ENCODE assay signal across 10 cellular contexts in genomic region chr1:239909894-239910293, GRCh38.
DNase-seq lines count a peak whose midpoint lies in the region; ATAC-seq, FAIRE-seq and TF ChIP-seq lines count a peak whose summit lies in the region.
"Had no signal": no experiment of that assay in that cellular context is flagged by ENCODE, and none has a peak within 500 bp of the region (broad histone marks: within the 10 kb centered on the region; RNA-seq: fewer than 3 reads in every experiment).

No MANE protein-coding gene starts in this region.

- no peak for ATAC-seq in CD8-positive, alpha-beta T cell
- ATAC-seq in natural killer cell treated with Interleukin-12 subunit alpha and Interleukin-12 subunit beta and Interleukin-15 and Interleukin-18, amount 100 ng/mL, for 72 hours: no peak
- ATAC-seq in GM19463 (IDR thresholded peaks at IDR 0.05; ENCODE audit: unreplicated experiment): no peak
- ATAC-seq: activated CD4-positive, CD25-positive, alpha-beta regulatory T cell treated with anti-CD3 and anti-CD28 coated beads, Interleukin-2, amount 50 U/mL, for 24 hours had no signal

- no peak overlapping the region for H2AFZ ChIP-seq in fibroblast of lung (ENCODE audit: low read length)

- TF ChIP-seq CTCF in fibroblast of lung (conservative IDR thresholded peaks at IDR 0.05 in 1 of 2, IDR thresholded peaks at IDR 0.05 in 1 of 2; ENCODE audit: low read depth in 1 of 2, low read length in 2 of 2): no peak
- no peak for TF ChIP-seq CTCF in CD8-positive, alpha-beta T cell (IDR thresholded peaks at IDR 0.05)

- FAIRE-seq in HTR-8/SVneo (lab: Jason Lieb, UNC): no peak

- H3K27me3 ChIP-seq in fibroblast of lung (ENCODE audit: control insufficient read depth, insufficient read depth, low read length): no peaks in the 10 kb centered on the region
- no peaks in the 10 kb centered on the region for H3K27me3 ChIP-seq in CD8-positive, alpha-beta T cell (ENCODE audit: insufficient read depth, low read length)
- H3K27me3 ChIP-seq: Peyer's patch had no signal

- H3K27ac ChIP-seq in fibroblast of lung (ENCODE audit: insufficient read depth, low read length): no peak overlapping the region
- H3K27ac ChIP-seq in CD8-positive, alpha-beta T cell (ENCODE audit: low read depth, low read length): no peak overlapping the region

- H3K36me3 ChIP-seq in fibroblast of lung (ENCODE audit: control insufficient read depth, insufficient read depth, low read length): no peaks in the 10 kb centered on the region
- no peaks in the 10 kb centered on the region for H3K36me3 ChIP-seq in CD8-positive, alpha-beta T cell (ENCODE audit: insufficient read depth, low read length)
- H3K36me3 ChIP-seq: Peyer's patch had no signal

- H3K79me2 ChIP-seq in fibroblast of lung (ENCODE audit: control insufficient read depth, insufficient read depth, low read length): no peaks in the 10 kb centered on the region

- H3K4me3 Mint-ChIP-seq in CD8-positive, alpha-beta T cell: no peak overlapping the region
- no peak overlapping the region for H3K4me3 Mint-ChIP-seq in natural killer cell treated with Interleukin-12 subunit alpha and Interleukin-12 subunit beta and Interleukin-15 and Interleukin-18, amount 100 ng/mL, for 72 hours

- CTCF ChIA-PET in CD8-positive, alpha-beta T cell (lab: Charles Lee): interaction anchor here (1.5 kb wide), 1 partner anchor 12 kb away, joined by 4 read pairs; no protein-coding TSS in a partner anchor

- H3K4me3 ChIP-seq in fibroblast of lung (replicated peaks in 1 of 4; ENCODE audit: control extremely low read depth in 1 of 4, insufficient read depth in 1 of 4, low read depth in 3 of 4, low read length in 4 of 4): no peak overlapping the region
- no peak overlapping the region for H3K4me3 ChIP-seq in CD8-positive, alpha-beta T cell (ENCODE audit: low read depth, low read length)
- H3K4me3 ChIP-seq: Peyer's patch had no signal

- no peaks in the 10 kb centered on the region for H3K27me3 Mint-ChIP-seq in CD8-positive, alpha-beta T cell (ENCODE audit: low read depth)
- H3K27me3 Mint-ChIP-seq in natural killer cell treated with Interleukin-12 subunit alpha and Interleukin-12 subunit beta and Interleukin-15 and Interleukin-18, amount 100 ng/mL, for 72 hours: peaks cover 5 to 9% of the 10 kb centered on the region in 2 donors

- no peak overlapping the region for H3K4me2 ChIP-seq in fibroblast of lung (ENCODE audit: extremely low read depth, insufficient read depth, low read length)

- intact Hi-C loops in CD8-positive, alpha-beta T cell (cut with DNase I, micrococcal nuclease): no loop called here

- no peaks in the 10 kb centered on the region for H4K20me1 ChIP-seq in fibroblast of lung (ENCODE audit: control insufficient read depth, extremely low read depth, insufficient read depth, low read length)

- no peaks in the 10 kb centered on the region for H3K4me1 ChIP-seq in fibroblast of lung (ENCODE audit: control insufficient read depth, extremely low read depth, insufficient read depth, low read length)
- H3K4me1 ChIP-seq in CD8-positive, alpha-beta T cell (ENCODE audit: insufficient read depth, low read length): no peaks in the 10 kb centered on the region
- H3K4me1 ChIP-seq: Peyer's patch had no signal

- no peak overlapping the region for H3K27ac Mint-ChIP-seq in CD8-positive, alpha-beta T cell
- H3K27ac Mint-ChIP-seq in natural killer cell treated with Interleukin-12 subunit alpha and Interleukin-12 subunit beta and Interleukin-15 and Interleukin-18, amount 100 ng/mL, for 72 hours: no peak overlapping the region

- DNase-seq in CD1c-positive myeloid dendritic cell (ENCODE audit: extremely low spot score) (peak; percentile 59), NOMO-1 treated with DMSO at 0.1 percent for 48 hours (lab: John Stamatoyannopoulos, UW; ENCODE audit: unreplicated experiment) (peak; percentile 93), fibroblast of lung (ENCODE audit: low read depth in 2 of 2) (peak; percentile 55 to 58), pons (ENCODE audit: low spot score) (peak; percentile 21), HTR-8/SVneo (ENCODE audit: insufficient read length, low spot score) (no peak)
- DNase-seq in CD8-positive, alpha-beta T cell: no peak
- DNase-seq in natural killer cell treated with Interleukin-12 subunit alpha and Interleukin-12 subunit beta and Interleukin-15 and Interleukin-18, amount 100 ng/mL, for 72 hours (ENCODE audit: low spot score): no peak
- DNase-seq: Peyer's patch had no signal

- no peaks in the 10 kb centered on the region for H3K9me3 Mint-ChIP-seq in CD8-positive, alpha-beta T cell
- H3K9me3 Mint-ChIP-seq in natural killer cell treated with Interleukin-12 subunit alpha and Interleukin-12 subunit beta and Interleukin-15 and Interleukin-18, amount 100 ng/mL, for 72 hours: no peaks in the 10 kb centered on the region

- H3K4me1 Mint-ChIP-seq in CD8-positive, alpha-beta T cell (ENCODE audit: low read depth): no peaks in the 10 kb centered on the region
- H3K4me1 Mint-ChIP-seq in natural killer cell treated with Interleukin-12 subunit alpha and Interleukin-12 subunit beta and Interleukin-15 and Interleukin-18, amount 100 ng/mL, for 72 hours (ENCODE audit: low read depth in 2 of 2): peaks cover 0 to 3% of the 10 kb centered on the region in 2 donors

- no peak overlapping the region for H3K9ac ChIP-seq in fibroblast of lung (ENCODE audit: insufficient read depth, low read length)

- no peaks in the 10 kb centered on the region for H3K9me3 ChIP-seq in fibroblast of lung (ENCODE audit: control insufficient read depth, insufficient read depth, low read depth, low read length)
- H3K9me3 ChIP-seq in CD8-positive, alpha-beta T cell (ENCODE audit: low read length): no peaks in the 10 kb centered on the region
- H3K9me3 ChIP-seq: Peyer's patch had no signal

- POLR2A ChIA-PET in CD8-positive, alpha-beta T cell (lab: Charles Lee): no interaction called here

- H3K36me3 Mint-ChIP-seq in CD8-positive, alpha-beta T cell: no peaks in the 10 kb centered on the region
- H3K36me3 Mint-ChIP-seq in natural killer cell treated with Interleukin-12 subunit alpha and Interleukin-12 subunit beta and Interleukin-15 and Interleukin-18, amount 100 ng/mL, for 72 hours: no peaks in the 10 kb centered on the region

Comparison
In these comparisons a context has a peak if more than half of its experiments do, and no peak if none do; other contexts are left out.
1. DNase-seq: peak in CD1c-positive myeloid dendritic cell (single experiment), NOMO-1 treated with DMSO at 0.1 percent for 48 hours (single experiment), fibroblast of lung (2 of 2) and pons (single experiment); none in CD8-positive, alpha-beta T cell (0 of 7), HTR-8/SVneo (single experiment) and natural killer cell treated with Interleukin-12 subunit alpha and Interleukin-12 subunit beta and Interleukin-15 and Interleukin-18, amount 100 ng/mL, for 72 hours (single experiment).